In genomic region chr1:237074371-237075117, GRCh38 we compare ENCODE assay signal across 25 cellular contexts. TPM values are rescaled to one million over a fixed set of nuclear protein-coding genes. Genes with fewer than 3 reads are reported as not detected.
A peak's percentile ranks its signal among the peaks of the same experiment; 100 is the strongest.
DNase-seq lines count a peak whose midpoint lies in the region; ATAC-seq and TF ChIP-seq lines count a peak whose summit lies in the region.
"Had no signal": no experiment of that assay in that cellular context is flagged by ENCODE, and none has a peak within 500 bp of the region (broad histone marks: within the 10 kb centered on the region; RNA-seq: fewer than 3 reads in every experiment).

No MANE protein-coding gene starts in this region.

- H3K14ac ChIP-seq in neuronal stem cell (ENCODE audit: low read length) = no peak overlapping the region

- H2BK120ac ChIP-seq in neuronal stem cell (ENCODE audit: low read depth, low read length) = no peak overlapping the region

- TF ChIP-seq CTCF in right atrium auricular region (IDR thresholded peaks at IDR 0.05) = no peak
- no peak for TF ChIP-seq CTCF in RWPE1 (conservative IDR thresholded peaks at IDR 0.05; ENCODE audit: low read depth)
- TF ChIP-seq CTCF in left ventricle myocardium inferior (IDR thresholded peaks at IDR 0.05; ENCODE audit: borderline replicate concordance) = no peak
- no peak for TF ChIP-seq CTCF in type B pancreatic cell (conservative IDR thresholded peaks at IDR 0.05)
- TF ChIP-seq CTCF in tibial artery (IDR thresholded peaks at IDR 0.05) = no peak

- H3K4me3 Mint-ChIP-seq in type B pancreatic cell = peak overlapping the region; percentile 64
- H3K4me3 Mint-ChIP-seq: activated CD4-positive, alpha-beta T cell treated with anti-CD3 and anti-CD28 coated beads, Interleukin-2, amount 10 ng/mL, durations not matched to agents 7 days and 5 days; activated T-cell treated with anti-CD3 and anti-CD28 coated beads, Interleukin-2, amount 50 U/mL, for 24 hours; CD4-positive, CD25-positive, alpha-beta regulatory T cell; natural killer cell; T-helper 2 cell treated with Interferon-gamma antibody and Interleukin-4, amounts not matched to agents 5 μg/mL and 100 μg/mL, for 36 hours had no signal

- no peaks in the 10 kb centered on the region for H3K27me3 Mint-ChIP-seq in type B pancreatic cell
- H3K27me3 Mint-ChIP-seq: activated CD4-positive, alpha-beta T cell treated with anti-CD3 and anti-CD28 coated beads, Interleukin-2, amount 10 ng/mL, durations not matched to agents 7 days and 5 days; CD4-positive, CD25-positive, alpha-beta regulatory T cell had no signal

- peak overlapping the region in 1 of 2 donors; percentile 16 for H3K27ac ChIP-seq in right atrium auricular region
- H3K27ac ChIP-seq in RWPE1 = no peak overlapping the region
- peak overlapping the region; percentile 53 for H3K27ac ChIP-seq in left ventricle myocardium inferior (replicated peaks)
- no peak overlapping the region for H3K27ac ChIP-seq in tibial artery
- no peak overlapping the region for H3K27ac ChIP-seq in neuronal stem cell (replicated peaks; ENCODE audit: low read length)
- H3K27ac ChIP-seq: gastroesophageal sphincter, testis had no signal

- H3K9me3 Mint-ChIP-seq in type B pancreatic cell = no peaks in the 10 kb centered on the region
- H3K9me3 Mint-ChIP-seq: natural killer cell had no signal

- no peak overlapping the region for H2BK12ac ChIP-seq in neuronal stem cell (ENCODE audit: low read length)

- POLR2A ChIA-PET in RWPE1 (lab: Yijun Ruan, JAX; ENCODE audit: low non-redundant PET) = no interaction called here

- no peak overlapping the region for H4K91ac ChIP-seq in neuronal stem cell (ENCODE audit: low read depth, low read length, poor library complexity)

- no peak overlapping the region for H4K8ac ChIP-seq in neuronal stem cell (ENCODE audit: low read depth, low read length)

- H3K4me1 Mint-ChIP-seq in type B pancreatic cell (ENCODE audit: unreplicated experiment) = no peaks in the 10 kb centered on the region
- H3K4me1 Mint-ChIP-seq: activated CD4-positive, alpha-beta T cell treated with anti-CD3 and anti-CD28 coated beads, Interleukin-2, amount 10 ng/mL, durations not matched to agents 7 days and 5 days; CD4-positive, CD25-positive, alpha-beta regulatory T cell; natural killer cell had no signal

- no peaks in the 10 kb centered on the region for H3K36me3 Mint-ChIP-seq in type B pancreatic cell
- H3K36me3 Mint-ChIP-seq: CD4-positive, CD25-positive, alpha-beta regulatory T cell had no signal

- H2BK15ac ChIP-seq in neuronal stem cell (ENCODE audit: low read length) = no peak overlapping the region

- H2BK5ac ChIP-seq in neuronal stem cell (ENCODE audit: low read length) = no peak overlapping the region

- no peak overlapping the region for H3K4me3 ChIP-seq in right atrium auricular region
- H3K4me3 ChIP-seq in left ventricle myocardium inferior = peak overlapping the region; percentile 5
- H3K4me3 ChIP-seq in tibial artery = no peak overlapping the region
- H3K4me3 ChIP-seq in neuronal stem cell (ENCODE audit: low read length in 2 of 2) = no peak overlapping the region
- H3K4me3 ChIP-seq: gastroesophageal sphincter, testis had no signal

- H3K18ac ChIP-seq in neuronal stem cell (ENCODE audit: low read length) = no peak overlapping the region

- H3K9ac ChIP-seq in neuronal stem cell (ENCODE audit: low read depth, low read length, poor library complexity) = no peak overlapping the region

- no peak overlapping the region for H3K23ac ChIP-seq in neuronal stem cell (ENCODE audit: low read depth, low read length, poor library complexity)

- H3K4me2 ChIP-seq in neuronal stem cell (ENCODE audit: insufficient read depth, low read length, poor library complexity, severe bottlenecking) = no peak overlapping the region

- CTCF ChIA-PET in RWPE1 (lab: Yijun Ruan, JAX) = interaction anchor here (0.7 kb wide), 1 partner anchor 675 kb away, joined by 4 read pairs; no protein-coding TSS in a partner anchor

- peak; percentile 13 for ATAC-seq in Right ventricle myocardium inferior
- ATAC-seq: gastroesophageal sphincter; left lobe of liver; natural killer cell; sciatic nerve; SK-N-SH treated with all-trans-retinoic acid at 6 μM for 48 hours; stimulated activated naive CD8-positive, alpha-beta T cell treated with anti-CD3 and anti-CD28 coated beads, Interleukin-15, Interleukin-2, amounts not matched to agents 100 U/mL and 50 U/mL, for 24 hours had no signal

- peaks cover 0 to 29% of the 10 kb centered on the region in 2 donors for H3K4me1 ChIP-seq in right atrium auricular region
- H3K4me1 ChIP-seq in left ventricle myocardium inferior = peaks cover 55% of the 10 kb centered on the region
- H3K4me1 ChIP-seq in tibial artery = peaks cover 0 to 29% (median 6%) of the 10 kb centered on the region in 4 donors
- H3K4me1 ChIP-seq in neuronal stem cell (ENCODE audit: control insufficient read depth in 2 of 2, insufficient read depth in 1 of 2, low read depth in 1 of 2, low read length in 2 of 2) = no peaks in the 10 kb centered on the region
- H3K4me1 ChIP-seq: gastroesophageal sphincter, testis had no signal

- intact Hi-C loops in Right ventricle myocardium inferior (cut with DNase I) = no loop called here
- intact Hi-C loops in left ventricle myocardium inferior (cut with micrococcal nuclease) = no loop called here
- intact Hi-C loops in tibial artery (cut with DNase I; ENCODE audit: low total_unique reads) = no loop called here

- H3K4ac ChIP-seq in neuronal stem cell (ENCODE audit: low read length) = no peak overlapping the region

- H3K27me3 ChIP-seq in right atrium auricular region (no peaks in the 10 kb centered on the region), left ventricle myocardium inferior (ENCODE audit: low read depth) (no peaks in the 10 kb centered on the region), tibial artery (no peaks in the 10 kb centered on the region), neuronal stem cell (ENCODE audit: control insufficient read depth in 3 of 3, insufficient read depth in 3 of 3, low read depth in 1 of 3, low read length in 3 of 3) (no peaks in the 10 kb centered on the region)
- H3K27me3 ChIP-seq: gastroesophageal sphincter, testis had no signal

- H2AK5ac ChIP-seq in neuronal stem cell (ENCODE audit: low read depth, low read length) = no peak overlapping the region

- H3K79me1 ChIP-seq in neuronal stem cell (ENCODE audit: low read depth, low read length) = no peaks in the 10 kb centered on the region

- no peak overlapping the region for H2AFZ ChIP-seq in neuronal stem cell (ENCODE audit: low read length)

- no peak overlapping the region for H3K27ac Mint-ChIP-seq in type B pancreatic cell
- H3K27ac Mint-ChIP-seq: activated CD4-positive, alpha-beta T cell treated with anti-CD3 and anti-CD28 coated beads, Interleukin-2, amount 10 ng/mL, durations not matched to agents 7 days and 5 days; activated T-cell treated with anti-CD3 and anti-CD28 coated beads, Interleukin-2, amount 50 U/mL, for 24 hours; natural killer cell; T-helper 2 cell treated with Interferon-gamma antibody and Interleukin-4, amounts not matched to agents 5 μg/mL and 100 μg/mL, for 36 hours had no signal

- H3K9me3 ChIP-seq in right atrium auricular region = no peaks in the 10 kb centered on the region
- H3K9me3 ChIP-seq in left ventricle myocardium inferior (replicated peaks) = no peaks in the 10 kb centered on the region
- H3K9me3 ChIP-seq in tibial artery = no peaks in the 10 kb centered on the region
- no peaks in the 10 kb centered on the region for H3K9me3 ChIP-seq in neuronal stem cell (replicated peaks in 1 of 2; ENCODE audit: control insufficient read depth in 2 of 2, insufficient read depth in 1 of 2, low read depth in 1 of 2, low read length in 2 of 2)
- H3K9me3 ChIP-seq: gastroesophageal sphincter, testis had no signal

- no peak for DNase-seq in Right ventricle myocardium inferior (ENCODE audit: missing footprints)
- no peak for DNase-seq in right atrium auricular region (ENCODE audit: low spot score)
- peak; percentile 26 for DNase-seq in RWPE1 (ENCODE audit: low spot score)
- DNase-seq in left ventricle myocardium inferior = no peak
- no peak for DNase-seq in type B pancreatic cell (ENCODE audit: extremely low spot score, unreplicated experiment)
- no peak for DNase-seq in tibial artery
- DNase-seq in neuronal stem cell (ENCODE audit: low spot score) = no peak
- DNase-seq in SKM-1 treated with dmso at 0.1 percent for 144 hours (lab: John Stamatoyannopoulos, UW; ENCODE audit: unreplicated experiment) = no peak
- DNase-seq: activated CD4-positive, alpha-beta T cell treated with anti-CD3 and anti-CD28 coated beads, Interleukin-2, amount 10 ng/mL, durations not matched to agents 7 days and 5 days; activated gamma-delta T cell; activated T-cell treated with anti-CD3 and anti-CD28 coated beads, Interleukin-2, amount 50 U/mL, for 24 hours; CD4-positive, CD25-positive, alpha-beta regulatory T cell; dermis blood vessel endothelial cell; Kasumi-1; natural killer cell; NCI-H1436; NCI-H345; NCI-H82; stimulated activated naive CD8-positive, alpha-beta T cell treated with anti-CD3 and anti-CD28 coated beads, Interleukin-15, Interleukin-2, amounts not matched to agents 100 U/mL and 50 U/mL, for 24 hours; testis had no signal

- WGBS in neuronal stem cell (ENCODE audit: extremely low coverage in 2 of 2, insufficient read length in 2 of 2, insufficient replicate concordance in 1 of 2), 2 donors = no CpG with 5 or more reads among the region's 11 CpGs

- H3K36me3 ChIP-seq in right atrium auricular region (no peaks in the 10 kb centered on the region), left ventricle myocardium inferior (no peaks in the 10 kb centered on the region), tibial artery (no peaks in the 10 kb centered on the region), neuronal stem cell (replicated peaks in 1 of 2; ENCODE audit: control insufficient read depth in 2 of 2, insufficient read depth in 2 of 2, low read length in 2 of 2) (no peaks in the 10 kb centered on the region)
- H3K36me3 ChIP-seq: gastroesophageal sphincter had no signal

RNA-seq across cellular contexts. Expression of gene RYR2, which starts 32.6 kb away (rescaled TPM):
- total RNA-seq in Right ventricle myocardium inferior (694 TPM), right atrium auricular region (100 to 1,000 TPM; 392 to 756 TPM), left ventricle myocardium inferior (783 TPM), type B pancreatic cell (ENCODE audit: low replicate concordance) (0.58 and 1.0 TPM in 2 replicates)
- 0.03 TPM for polyA plus RNA-seq in neuronal stem cell (2013, experiment 1 of 2)
- polyA plus RNA-seq in neuronal stem cell (2013, experiment 2 of 2) = 0.04 TPM
- total RNA-seq: activated CD4-positive, alpha-beta T cell treated with anti-CD3 and anti-CD28 coated beads, Interleukin-2, amount 10 ng/mL, durations not matched to agents 7 days and 5 days had no signal

Comparison
In these comparisons a context has a peak if more than half of its experiments do, and no peak if none do; other contexts are left out.
1. RNA of gene RYR2, which starts 32.6 kb away (total RNA-seq): 783 TPM in left ventricle myocardium inferior (single experiment), 392 to 756 TPM in right atrium auricular region and 694 TPM in Right ventricle myocardium inferior (single experiment); 0.58 to 1.0 TPM in type B pancreatic cell; every median in the first group is over 100 times any median in the second.